ENCODE assay signal across 35 cellular contexts in genomic region chr3:112171144-112171543, GRCh38. TPM values are rescaled to one million over a fixed set of nuclear protein-coding genes. Genes with fewer than 3 reads are reported as not detected.
"Had no signal": no experiment of that assay in that cellular context is flagged by ENCODE, and none has a peak within 500 bp of the region (broad histone marks: within the 10 kb centered on the region; RNA-seq: fewer than 3 reads in every experiment).

No MANE protein-coding gene starts in this region.

- FAIRE-seq: astrocyte, TTC549 had no signal

- H3K27me3 ChIP-seq: adrenal gland, body of pancreas, brain microvascular endothelial cell, breast epithelium had no signal

- H3K9me3 ChIP-seq: adrenal gland, body of pancreas had no signal

- ATAC-seq: activated CD8-positive, alpha-beta T cell treated with anti-CD3 and anti-CD28 coated beads for 36 hours; activated naive CD4-positive, alpha-beta T cell treated with anti-CD3 and anti-CD28 coated beads, Interleukin-2, amount 50 U/mL, for 72 hours; activated T-cell treated with anti-CD3 and anti-CD28 coated beads, Interleukin-2, amount 50 U/mL, for 4 hours; activated T-cell treated with anti-CD3 and anti-CD28 coated beads, Interleukin-2, amount 50 U/mL, for 72 hours; activated T-helper 17 cell treated with anti-CD3 and anti-CD28 coated beads, Interleukin-2, amount 50 U/mL, for 72 hours; body of pancreas had no signal

- H3K27ac ChIP-seq: adrenal gland, body of pancreas, brain microvascular endothelial cell, breast epithelium, VCaP had no signal

- H3K36me3 ChIP-seq: adrenal gland, brain microvascular endothelial cell, breast epithelium had no signal

- H3K4me1 ChIP-seq: adrenal gland, body of pancreas, breast epithelium had no signal

- H3K4me3 ChIP-seq: adrenal gland, body of pancreas, breast epithelium had no signal

- DNase-seq: activated B cell treated with CpG ODN at 0.5 μM for 24 hours; activated CD4-positive, alpha-beta memory T cell treated with anti-CD3 and anti-CD28 coated beads for 36 hours; activated CD4-positive, alpha-beta T cell treated with anti-CD3 and anti-CD28 coated beads for 4 hours; activated CD4-positive, alpha-beta T cell treated with anti-CD3 and anti-CD28 coated beads, Interleukin-2, amount 10 ng/mL, durations not matched to agents 24 days and 14 days; activated CD4-positive, alpha-beta T cell treated with anti-CD3 and anti-CD28 coated beads, Interleukin-2, amount 50 U/mL, for 1 hour; activated CD4-positive, alpha-beta T cell treated with anti-CD3 and anti-CD28 coated beads, Interleukin-2, amount 50 U/mL, for 4 hours; activated CD4-positive, CD25-positive, alpha-beta regulatory T cell treated with anti-CD3 and anti-CD28 coated beads, Interleukin-2, amount 50 U/mL, for 72 hours; activated CD8-positive, alpha-beta memory T cell treated with anti-CD3 and anti-CD28 coated beads, Interleukin-2, amount 50 U/mL, for 4 hours; activated CD8-positive, alpha-beta T cell treated with anti-CD3 and anti-CD28 coated beads for 36 hours; activated effector memory CD4-positive, alpha-beta T cell treated with anti-CD3 and anti-CD28 coated beads, Interleukin-2, amount 50 U/mL, for 16 hours; activated gamma-delta T cell treated with Interleukin-2 at 50 U/mL for 16 hours; activated naive CD4-positive, alpha-beta T cell; activated naive CD4-positive, alpha-beta T cell treated with anti-CD3 and anti-CD28 coated beads for 36 hours; activated naive CD4-positive, alpha-beta T cell treated with anti-CD3 and anti-CD28 coated beads, Interleukin-2, amount 50 U/mL, for 16 hours; activated naive CD8-positive, alpha-beta T cell treated with anti-CD3 and anti-CD28 coated beads for 36 hours; activated T-cell treated with anti-CD3 and anti-CD28 coated beads for 4 hours; activated T-cell treated with anti-CD3 and anti-CD28 coated beads, Interleukin-2, amount 50 U/mL, for 1 hour; activated T-cell treated with anti-CD3 and anti-CD28 coated beads, Interleukin-2, amount 50 U/mL, for 4 hours; activated T-cell treated with anti-CD3 and anti-CD28 coated beads, Interleukin-2, amount 50 U/mL, for 72 hours; adrenal gland; amniotic stem cell; aorta; body of pancreas; brain microvascular endothelial cell; central memory CD4-positive, alpha-beta T cell; T-helper 1 cell; T-helper 2 cell; T-helper 9 cell had no signal

RNA-seq across cellular contexts. Expression of gene GCSAM, which starts 38.1 kb away (rescaled TPM):
- total RNA-seq: astrocyte, body of pancreas, cardiac septum had no signal
